ENCODE assay signal across 16 cellular contexts in the genomic region with DNA sequence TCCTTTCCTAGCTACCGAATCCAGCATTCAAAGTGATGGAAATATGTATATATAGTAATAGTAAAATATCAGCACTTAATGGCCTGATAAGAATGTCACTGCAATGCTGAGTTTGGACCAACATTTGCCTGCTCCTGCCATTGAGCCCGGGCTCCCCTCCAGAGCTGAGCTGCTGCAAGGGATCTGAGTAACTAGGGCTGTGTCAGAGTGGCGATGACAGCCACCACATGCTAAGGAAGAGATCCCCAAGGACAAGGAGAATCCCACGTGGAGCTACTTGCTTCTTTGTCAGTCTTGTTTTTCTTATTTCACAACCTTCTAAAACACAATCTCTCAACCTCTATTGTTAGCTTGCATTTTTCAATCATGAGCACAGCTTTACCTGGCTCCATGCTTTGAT. TPM values are rescaled to one million over a fixed set of nuclear protein-coding genes. Genes with fewer than 3 reads are reported as not detected.
DNase-seq lines count a peak whose midpoint lies in the region; ATAC-seq, FAIRE-seq and TF ChIP-seq lines count a peak whose summit lies in the region.
"Had no signal": no experiment of that assay in that cellular context is flagged by ENCODE, and none has a peak within 500 bp of the region (broad histone marks: within the 10 kb centered on the region; RNA-seq: fewer than 3 reads in every experiment).

No MANE protein-coding gene starts in this region.

- no peak for TF ChIP-seq CTCF in bronchial epithelial cell (IDR thresholded peaks at IDR 0.05; ENCODE audit: insufficient read depth, low read length, severe bottlenecking)
- TF ChIP-seq CTCF in neutrophil (IDR thresholded peaks at IDR 0.05), result no peak

- no peaks in the 10 kb centered on the region for H3K36me3 Mint-ChIP-seq in activated CD4-positive, alpha-beta T cell treated with anti-CD3 and anti-CD28 coated beads, Interleukin-2, amount 10 ng/mL, durations not matched to agents 24 days and 14 days (ENCODE audit: low read depth)

- peak overlapping the region; percentile 36 to 92 (median 78) for H3K4me2 ChIP-seq in BLaER1 treated with 17β-estradiol and CSF1 and Interleukin-3, amounts not matched to agents 10 nM and 100 nM
- H3K4me2 ChIP-seq: PC-9 had no signal

- H3K9me3 ChIP-seq in BLaER1 treated with 17β-estradiol and CSF1 and Interleukin-3, amounts not matched to agents 10 nM and 100 nM (replicated peaks in 1 of 11), result 0 out of 22 replicates have a peak, but pooled peaks cover 0 to 3% (median 0%) of the 10 kb centered on the region in 11 experiments
- no peaks in the 10 kb centered on the region for H3K9me3 ChIP-seq in neutrophil

- peak; percentile 61 to 92 for ATAC-seq in left cardiac atrium
- ATAC-seq: K562, SK-N-SH treated with all-trans-retinoic acid at 6 μM for 48 hours had no signal

- H3K27ac ChIP-seq in BLaER1 treated with 17β-estradiol and CSF1 and Interleukin-3, amounts not matched to agents 10 nM and 100 nM, result peak overlapping the region in 9 of 11 experiments; percentile 94 to 100 (median 96); a peak in 18 of 22 replicates
- H3K27ac ChIP-seq in neutrophil, result peak overlapping the region; percentile 47
- H3K27ac ChIP-seq: C4-2B, PC-9 had no signal

- no peak overlapping the region for H3K4me3 Mint-ChIP-seq in activated CD4-positive, alpha-beta T cell treated with anti-CD3 and anti-CD28 coated beads, Interleukin-2, amount 10 ng/mL, durations not matched to agents 24 days and 14 days

- peaks cover 67 to 97% (median 95%) of the 10 kb centered on the region in 10 experiments for H3K4me1 ChIP-seq in BLaER1 treated with 17β-estradiol and CSF1 and Interleukin-3, amounts not matched to agents 10 nM and 100 nM
- peaks cover 98 to 100% of the 10 kb centered on the region in 2 experiments for H3K4me1 ChIP-seq in neutrophil (ENCODE audit: control insufficient read depth in 1 of 2, insufficient read depth in 1 of 2, low read depth in 1 of 2, low read length in 1 of 2)

- peak overlapping the region in 8 of 11 experiments; percentile 28 to 89 (median 58); a peak in 11 of 22 replicates for H3K9ac ChIP-seq in BLaER1 treated with 17β-estradiol and CSF1 and Interleukin-3, amounts not matched to agents 10 nM and 100 nM

- DNase-seq in bronchial epithelial cell (ENCODE audit: low read depth) (peak; percentile 42), left cardiac atrium (peak; percentile 60), NOMO-1 (lab: John Stamatoyannopoulos, UW; ENCODE audit: unreplicated experiment in 2 of 2) (no peak), KG1 (lab: John Stamatoyannopoulos, UW) (no peak)
- no peak for DNase-seq in activated CD4-positive, alpha-beta T cell treated with anti-CD3 and anti-CD28 coated beads, Interleukin-2, amount 10 ng/mL, durations not matched to agents 24 days and 14 days
- DNase-seq: COR-L47, NCI-H1105, NCI-H1694 treated with DMSO at 0.1 percent for 48 hours, NCI-H446, NCI-H748 treated with DMSO at 0.1 percent for 48 hours had no signal

- peaks cover 1% of the 10 kb centered on the region for H3K27me3 Mint-ChIP-seq in activated CD4-positive, alpha-beta T cell treated with anti-CD3 and anti-CD28 coated beads, Interleukin-2, amount 10 ng/mL, durations not matched to agents 24 days and 14 days

- H3K27ac Mint-ChIP-seq in activated CD4-positive, alpha-beta T cell treated with anti-CD3 and anti-CD28 coated beads, Interleukin-2, amount 10 ng/mL, durations not matched to agents 24 days and 14 days, result no peak overlapping the region

- intact Hi-C loops in left cardiac atrium (cut with DNase I), result no loop called here
- intact Hi-C loops in activated CD4-positive, alpha-beta T cell treated with anti-CD3 and anti-CD28 coated beads, Interleukin-2, amount 10 ng/mL, durations not matched to agents 24 days and 14 days (cut with micrococcal nuclease), result no loop called here

- no peaks in the 10 kb centered on the region for H3K36me3 ChIP-seq in BLaER1 treated with 17β-estradiol and CSF1 and Interleukin-3, amounts not matched to agents 10 nM and 100 nM
- H3K36me3 ChIP-seq in bronchial epithelial cell (ENCODE audit: control insufficient read depth, insufficient read depth, low read length) (no peaks in the 10 kb centered on the region), neutrophil (no peaks in the 10 kb centered on the region)

- H4K20me1 ChIP-seq in BLaER1 treated with 17β-estradiol and CSF1 and Interleukin-3, amounts not matched to agents 10 nM and 100 nM, result no peaks in the 10 kb centered on the region; a peak in 1 of 22 replicates

- H3K4me1 Mint-ChIP-seq in activated CD4-positive, alpha-beta T cell treated with anti-CD3 and anti-CD28 coated beads, Interleukin-2, amount 10 ng/mL, durations not matched to agents 24 days and 14 days, result peaks cover 22% of the 10 kb centered on the region

- no peaks in the 10 kb centered on the region for H3K9me3 Mint-ChIP-seq in activated CD4-positive, alpha-beta T cell treated with anti-CD3 and anti-CD28 coated beads, Interleukin-2, amount 10 ng/mL, durations not matched to agents 24 days and 14 days

- no peak overlapping the region for H3K4me3 ChIP-seq in BLaER1 treated with 17β-estradiol and CSF1 and Interleukin-3, amounts not matched to agents 10 nM and 100 nM
- H3K4me3 ChIP-seq in bronchial epithelial cell (ENCODE audit: low read depth, low read length) (no peak overlapping the region), neutrophil (ENCODE audit: low read depth in 1 of 2, low read length in 1 of 2) (no peak overlapping the region)
- H3K4me3 ChIP-seq: K562, PC-9 had no signal

- no peak for FAIRE-seq in bronchial epithelial cell (lab: Jason Lieb, UNC)
- FAIRE-seq: K562 had no signal

- peaks cover 0 to 13% (median 0%) of the 10 kb centered on the region in 11 experiments; a peak in 2 of 22 replicates for H3K27me3 ChIP-seq in BLaER1 treated with 17β-estradiol and CSF1 and Interleukin-3, amounts not matched to agents 10 nM and 100 nM
- H3K27me3 ChIP-seq in bronchial epithelial cell (ENCODE audit: control insufficient read depth, insufficient read depth, low read length), result no peaks in the 10 kb centered on the region
- H3K27me3 ChIP-seq in neutrophil, result no peaks in the 10 kb centered on the region

RNA-seq across cellular contexts. Expression of gene ALOX5AP, which starts 19.5 kb away (rescaled TPM):
- total RNA-seq in bronchial epithelial cell (0.51 TPM in 1 of 2 replicates, not detected in the other), left cardiac atrium (10 to 100 TPM; 12.8 to 26.9 TPM)
- 33.3 and 33.4 TPM in 2 replicates for total RNA-seq in activated CD4-positive, alpha-beta T cell treated with anti-CD3 and anti-CD28 coated beads, Interleukin-2, amount 10 ng/mL, durations not matched to agents 24 days and 14 days
- total RNA-seq: PC-9 had no signal

Comparison
In these comparisons a context has a peak if more than half of its experiments do, and no peak if none do; other contexts are left out.
1. DNase-seq: peak in bronchial epithelial cell (single experiment) and left cardiac atrium (single experiment); none in NOMO-1 (0 of 2), activated CD4-positive, alpha-beta T cell treated with anti-CD3 and anti-CD28 coated beads, Interleukin-2, amount 10 ng/mL, durations not matched to agents 24 days and 14 days (single experiment) and KG1 (single experiment).